ENCODE assay signal across 2 cellular contexts in the genomic region with DNA sequence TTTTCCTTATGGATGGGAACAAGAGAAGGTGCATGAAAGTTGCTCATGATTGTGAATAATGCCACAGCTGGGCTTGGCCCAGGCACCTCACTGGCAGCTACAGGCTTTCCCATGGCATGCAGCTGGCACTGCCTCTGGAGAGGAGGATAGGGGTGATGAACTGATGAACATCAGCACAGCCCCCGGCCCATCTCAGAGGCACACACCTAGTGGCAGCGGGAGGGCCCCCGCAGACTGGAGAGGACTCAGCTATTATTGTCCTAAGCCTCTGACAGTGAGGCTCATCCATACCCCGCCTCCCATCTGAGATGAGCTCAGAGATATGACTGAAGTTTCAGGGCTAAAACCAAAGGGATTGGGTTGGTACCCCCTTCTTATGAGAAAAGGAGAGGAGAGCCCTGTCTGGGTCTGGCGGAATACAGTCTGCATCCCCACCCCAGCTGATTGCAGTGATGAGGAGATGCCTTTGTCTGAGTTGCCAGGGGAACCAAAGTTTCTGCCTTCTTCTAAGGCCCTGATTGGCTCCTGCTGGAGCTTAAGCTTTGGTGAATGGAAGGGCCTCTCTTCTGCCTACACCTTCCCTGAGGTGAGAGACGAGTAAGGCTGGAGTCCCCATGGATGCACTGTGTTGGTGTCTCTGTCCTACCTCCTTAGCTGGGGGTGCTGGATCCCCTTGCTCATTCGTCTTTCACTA.
TF ChIP-seq lines count a peak whose summit lies in the region.

No MANE protein-coding gene starts in this region.

TF ChIP-seq in HepG2, 621 proteins besides CTCF, POLR2A, EP300 and RAD21:
- TF ChIP-seq, protein P1, sequence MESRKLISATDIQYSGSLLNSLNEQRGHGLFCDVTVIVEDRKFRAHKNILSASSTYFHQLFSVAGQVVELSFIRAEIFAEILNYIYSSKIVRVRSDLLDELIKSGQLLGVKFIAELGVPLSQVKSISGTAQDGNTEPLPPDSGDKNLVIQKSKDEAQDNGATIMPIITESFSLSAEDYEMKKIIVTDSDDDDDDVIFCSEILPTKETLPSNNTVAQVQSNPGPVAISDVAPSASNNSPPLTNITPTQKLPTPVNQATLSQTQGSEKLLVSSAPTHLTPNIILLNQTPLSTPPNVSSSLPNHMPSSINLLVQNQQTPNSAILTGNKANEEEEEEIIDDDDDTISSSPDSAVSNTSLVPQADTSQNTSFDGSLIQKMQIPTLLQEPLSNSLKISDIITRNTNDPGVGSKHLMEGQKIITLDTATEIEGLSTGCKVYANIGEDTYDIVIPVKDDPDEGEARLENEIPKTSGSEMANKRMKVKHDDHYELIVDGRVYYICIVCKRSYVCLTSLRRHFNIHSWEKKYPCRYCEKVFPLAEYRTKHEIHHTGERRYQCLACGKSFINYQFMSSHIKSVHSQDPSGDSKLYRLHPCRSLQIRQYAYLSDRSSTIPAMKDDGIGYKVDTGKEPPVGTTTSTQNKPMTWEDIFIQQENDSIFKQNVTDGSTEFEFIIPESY (CRISPR knock-in tag; IDR thresholded peaks at IDR 0.05), result peak; percentile 61; the same call in 1 of the 2 replicates
- TF ChIP-seq, protein P2, sequence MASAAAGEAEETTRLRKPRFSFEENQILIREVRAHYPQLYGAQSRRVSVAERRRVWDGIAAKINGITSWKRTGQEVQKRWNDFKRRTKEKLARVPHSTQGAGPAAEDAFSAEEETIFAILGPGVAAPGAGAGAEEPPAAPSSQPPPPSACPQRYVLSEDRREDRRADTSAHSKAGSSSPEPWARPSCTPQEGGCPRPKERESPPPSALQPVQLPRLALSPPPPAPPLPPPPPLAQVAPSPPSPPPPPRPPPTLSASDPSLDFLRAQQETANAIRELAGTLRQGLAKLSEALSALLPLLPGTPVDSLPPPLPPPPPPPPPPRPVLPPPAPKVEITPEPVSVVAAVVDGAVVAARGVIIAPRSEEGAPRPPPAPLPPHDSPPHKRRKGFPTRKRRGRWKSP (CRISPR knock-in tag; IDR thresholded peaks at IDR 0.05), result no peak
TF ChIP-seq in HepG2: peak in this region for 1.

TF ChIP-seq in WTC11, 78 proteins besides CTCF, POLR2A, EP300 and RAD21:
- TF ChIP-seq, protein P3, sequence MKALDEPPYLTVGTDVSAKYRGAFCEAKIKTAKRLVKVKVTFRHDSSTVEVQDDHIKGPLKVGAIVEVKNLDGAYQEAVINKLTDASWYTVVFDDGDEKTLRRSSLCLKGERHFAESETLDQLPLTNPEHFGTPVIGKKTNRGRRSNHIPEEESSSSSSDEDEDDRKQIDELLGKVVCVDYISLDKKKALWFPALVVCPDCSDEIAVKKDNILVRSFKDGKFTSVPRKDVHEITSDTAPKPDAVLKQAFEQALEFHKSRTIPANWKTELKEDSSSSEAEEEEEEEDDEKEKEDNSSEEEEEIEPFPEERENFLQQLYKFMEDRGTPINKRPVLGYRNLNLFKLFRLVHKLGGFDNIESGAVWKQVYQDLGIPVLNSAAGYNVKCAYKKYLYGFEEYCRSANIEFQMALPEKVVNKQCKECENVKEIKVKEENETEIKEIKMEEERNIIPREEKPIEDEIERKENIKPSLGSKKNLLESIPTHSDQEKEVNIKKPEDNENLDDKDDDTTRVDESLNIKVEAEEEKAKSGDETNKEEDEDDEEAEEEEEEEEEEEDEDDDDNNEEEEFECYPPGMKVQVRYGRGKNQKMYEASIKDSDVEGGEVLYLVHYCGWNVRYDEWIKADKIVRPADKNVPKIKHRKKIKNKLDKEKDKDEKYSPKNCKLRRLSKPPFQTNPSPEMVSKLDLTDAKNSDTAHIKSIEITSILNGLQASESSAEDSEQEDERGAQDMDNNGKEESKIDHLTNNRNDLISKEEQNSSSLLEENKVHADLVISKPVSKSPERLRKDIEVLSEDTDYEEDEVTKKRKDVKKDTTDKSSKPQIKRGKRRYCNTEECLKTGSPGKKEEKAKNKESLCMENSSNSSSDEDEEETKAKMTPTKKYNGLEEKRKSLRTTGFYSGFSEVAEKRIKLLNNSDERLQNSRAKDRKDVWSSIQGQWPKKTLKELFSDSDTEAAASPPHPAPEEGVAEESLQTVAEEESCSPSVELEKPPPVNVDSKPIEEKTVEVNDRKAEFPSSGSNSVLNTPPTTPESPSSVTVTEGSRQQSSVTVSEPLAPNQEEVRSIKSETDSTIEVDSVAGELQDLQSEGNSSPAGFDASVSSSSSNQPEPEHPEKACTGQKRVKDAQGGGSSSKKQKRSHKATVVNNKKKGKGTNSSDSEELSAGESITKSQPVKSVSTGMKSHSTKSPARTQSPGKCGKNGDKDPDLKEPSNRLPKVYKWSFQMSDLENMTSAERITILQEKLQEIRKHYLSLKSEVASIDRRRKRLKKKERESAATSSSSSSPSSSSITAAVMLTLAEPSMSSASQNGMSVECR (CRISPR knock-in tag; IDR thresholded peaks at IDR 0.05; ENCODE audit: borderline replicate concordance), result no peak
- TF ChIP-seq, protein P4, sequence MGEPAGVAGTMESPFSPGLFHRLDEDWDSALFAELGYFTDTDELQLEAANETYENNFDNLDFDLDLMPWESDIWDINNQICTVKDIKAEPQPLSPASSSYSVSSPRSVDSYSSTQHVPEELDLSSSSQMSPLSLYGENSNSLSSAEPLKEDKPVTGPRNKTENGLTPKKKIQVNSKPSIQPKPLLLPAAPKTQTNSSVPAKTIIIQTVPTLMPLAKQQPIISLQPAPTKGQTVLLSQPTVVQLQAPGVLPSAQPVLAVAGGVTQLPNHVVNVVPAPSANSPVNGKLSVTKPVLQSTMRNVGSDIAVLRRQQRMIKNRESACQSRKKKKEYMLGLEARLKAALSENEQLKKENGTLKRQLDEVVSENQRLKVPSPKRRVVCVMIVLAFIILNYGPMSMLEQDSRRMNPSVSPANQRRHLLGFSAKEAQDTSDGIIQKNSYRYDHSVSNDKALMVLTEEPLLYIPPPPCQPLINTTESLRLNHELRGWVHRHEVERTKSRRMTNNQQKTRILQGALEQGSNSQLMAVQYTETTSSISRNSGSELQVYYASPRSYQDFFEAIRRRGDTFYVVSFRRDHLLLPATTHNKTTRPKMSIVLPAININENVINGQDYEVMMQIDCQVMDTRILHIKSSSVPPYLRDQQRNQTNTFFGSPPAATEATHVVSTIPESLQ (CRISPR knock-in tag; IDR thresholded peaks at IDR 0.05), result no peak
- TF ChIP-seq, protein P5, sequence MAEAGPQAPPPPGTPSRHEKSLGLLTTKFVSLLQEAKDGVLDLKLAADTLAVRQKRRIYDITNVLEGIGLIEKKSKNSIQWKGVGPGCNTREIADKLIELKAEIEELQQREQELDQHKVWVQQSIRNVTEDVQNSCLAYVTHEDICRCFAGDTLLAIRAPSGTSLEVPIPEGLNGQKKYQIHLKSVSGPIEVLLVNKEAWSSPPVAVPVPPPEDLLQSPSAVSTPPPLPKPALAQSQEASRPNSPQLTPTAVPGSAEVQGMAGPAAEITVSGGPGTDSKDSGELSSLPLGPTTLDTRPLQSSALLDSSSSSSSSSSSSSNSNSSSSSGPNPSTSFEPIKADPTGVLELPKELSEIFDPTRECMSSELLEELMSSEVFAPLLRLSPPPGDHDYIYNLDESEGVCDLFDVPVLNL (CRISPR knock-in tag; IDR thresholded peaks at IDR 0.05; ENCODE audit: borderline replicate concordance, low read depth), result no peak
- no peak for TF ChIP-seq PRRX2 (CRISPR knock-in tag; IDR thresholded peaks at IDR 0.05)
- no peak for TF ChIP-seq TCF7 (CRISPR knock-in tag; IDR thresholded peaks at IDR 0.05; ENCODE audit: low read depth)
- no peak for TF ChIP-seq NFE2L1 (CRISPR knock-in tag; IDR thresholded peaks at IDR 0.05)
- no peak for TF ChIP-seq SP1 (CRISPR knock-in tag; conservative IDR thresholded peaks at IDR 0.05)
- TF ChIP-seq, protein P6, sequence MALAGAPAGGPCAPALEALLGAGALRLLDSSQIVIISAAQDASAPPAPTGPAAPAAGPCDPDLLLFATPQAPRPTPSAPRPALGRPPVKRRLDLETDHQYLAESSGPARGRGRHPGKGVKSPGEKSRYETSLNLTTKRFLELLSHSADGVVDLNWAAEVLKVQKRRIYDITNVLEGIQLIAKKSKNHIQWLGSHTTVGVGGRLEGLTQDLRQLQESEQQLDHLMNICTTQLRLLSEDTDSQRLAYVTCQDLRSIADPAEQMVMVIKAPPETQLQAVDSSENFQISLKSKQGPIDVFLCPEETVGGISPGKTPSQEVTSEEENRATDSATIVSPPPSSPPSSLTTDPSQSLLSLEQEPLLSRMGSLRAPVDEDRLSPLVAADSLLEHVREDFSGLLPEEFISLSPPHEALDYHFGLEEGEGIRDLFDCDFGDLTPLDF (CRISPR knock-in tag; IDR thresholded peaks at IDR 0.05), result no peak
- TF ChIP-seq SOX15 (CRISPR knock-in tag; IDR thresholded peaks at IDR 0.05), result no peak
- TF ChIP-seq, protein P7, sequence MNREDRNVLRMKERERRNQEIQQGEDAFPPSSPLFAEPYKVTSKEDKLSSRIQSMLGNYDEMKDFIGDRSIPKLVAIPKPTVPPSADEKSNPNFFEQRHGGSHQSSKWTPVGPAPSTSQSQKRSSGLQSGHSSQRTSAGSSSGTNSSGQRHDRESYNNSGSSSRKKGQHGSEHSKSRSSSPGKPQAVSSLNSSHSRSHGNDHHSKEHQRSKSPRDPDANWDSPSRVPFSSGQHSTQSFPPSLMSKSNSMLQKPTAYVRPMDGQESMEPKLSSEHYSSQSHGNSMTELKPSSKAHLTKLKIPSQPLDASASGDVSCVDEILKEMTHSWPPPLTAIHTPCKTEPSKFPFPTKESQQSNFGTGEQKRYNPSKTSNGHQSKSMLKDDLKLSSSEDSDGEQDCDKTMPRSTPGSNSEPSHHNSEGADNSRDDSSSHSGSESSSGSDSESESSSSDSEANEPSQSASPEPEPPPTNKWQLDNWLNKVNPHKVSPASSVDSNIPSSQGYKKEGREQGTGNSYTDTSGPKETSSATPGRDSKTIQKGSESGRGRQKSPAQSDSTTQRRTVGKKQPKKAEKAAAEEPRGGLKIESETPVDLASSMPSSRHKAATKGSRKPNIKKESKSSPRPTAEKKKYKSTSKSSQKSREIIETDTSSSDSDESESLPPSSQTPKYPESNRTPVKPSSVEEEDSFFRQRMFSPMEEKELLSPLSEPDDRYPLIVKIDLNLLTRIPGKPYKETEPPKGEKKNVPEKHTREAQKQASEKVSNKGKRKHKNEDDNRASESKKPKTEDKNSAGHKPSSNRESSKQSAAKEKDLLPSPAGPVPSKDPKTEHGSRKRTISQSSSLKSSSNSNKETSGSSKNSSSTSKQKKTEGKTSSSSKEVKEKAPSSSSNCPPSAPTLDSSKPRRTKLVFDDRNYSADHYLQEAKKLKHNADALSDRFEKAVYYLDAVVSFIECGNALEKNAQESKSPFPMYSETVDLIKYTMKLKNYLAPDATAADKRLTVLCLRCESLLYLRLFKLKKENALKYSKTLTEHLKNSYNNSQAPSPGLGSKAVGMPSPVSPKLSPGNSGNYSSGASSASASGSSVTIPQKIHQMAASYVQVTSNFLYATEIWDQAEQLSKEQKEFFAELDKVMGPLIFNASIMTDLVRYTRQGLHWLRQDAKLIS (CRISPR knock-in tag; IDR thresholded peaks at IDR 0.05; ENCODE audit: borderline replicate concordance), result no peak
- TF ChIP-seq, protein P8, sequence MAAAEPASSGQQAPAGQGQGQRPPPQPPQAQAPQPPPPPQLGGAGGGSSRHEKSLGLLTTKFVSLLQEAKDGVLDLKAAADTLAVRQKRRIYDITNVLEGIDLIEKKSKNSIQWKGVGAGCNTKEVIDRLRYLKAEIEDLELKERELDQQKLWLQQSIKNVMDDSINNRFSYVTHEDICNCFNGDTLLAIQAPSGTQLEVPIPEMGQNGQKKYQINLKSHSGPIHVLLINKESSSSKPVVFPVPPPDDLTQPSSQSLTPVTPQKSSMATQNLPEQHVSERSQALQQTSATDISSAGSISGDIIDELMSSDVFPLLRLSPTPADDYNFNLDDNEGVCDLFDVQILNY (CRISPR knock-in tag; IDR thresholded peaks at IDR 0.05), result no peak
- no peak for TF ChIP-seq ZNF138 (CRISPR knock-in tag; conservative IDR thresholded peaks at IDR 0.05)
